19 cellular contexts compared by ENCODE assay signal in genomic region chr13:80428344-80429096, GRCh38.
"Had no signal": no experiment of that assay in that cellular context is flagged by ENCODE, and none has a peak within 500 bp of the region (broad histone marks: within the 10 kb centered on the region; RNA-seq: fewer than 3 reads in every experiment).

No MANE protein-coding gene starts in this region.

- H3K27ac ChIP-seq: epithelial cell of prostate, foreskin keratinocyte, left lung, prostate gland had no signal

- H3K4me1 Mint-ChIP-seq: activated CD4-positive, alpha-beta T cell treated with anti-CD3 and anti-CD28 coated beads, Interleukin-2, amount 10 ng/mL, durations not matched to agents 7 days and 5 days; activated naive CD8-positive, alpha-beta T cell treated with anti-CD3 and anti-CD28 coated beads, Interleukin-2, amount 50 U/mL, for 24 hours; brain; endodermal cell had no signal

- H3K36me3 ChIP-seq: left lung, prostate gland had no signal

- H3K27me3 Mint-ChIP-seq: activated CD4-positive, alpha-beta T cell treated with anti-CD3 and anti-CD28 coated beads, Interleukin-2, amount 10 ng/mL, durations not matched to agents 7 days and 5 days; activated naive CD8-positive, alpha-beta T cell treated with anti-CD3 and anti-CD28 coated beads, Interleukin-2, amount 50 U/mL, for 24 hours had no signal

- ATAC-seq: activated naive CD8-positive, alpha-beta T cell treated with anti-CD3 and anti-CD28 coated beads, Interleukin-2, amount 50 U/mL, for 24 hours; activated T-cell treated with anti-CD3 and anti-CD28 coated beads, Interleukin-2, amount 50 U/mL, for 4 hours; foreskin keratinocyte; left lung; right cardiac atrium had no signal

- H3K27me3 ChIP-seq: foreskin keratinocyte, left lung, tibial nerve had no signal

- H3K4me1 ChIP-seq: foreskin keratinocyte, left lung, prostate gland had no signal

- H3K9me3 ChIP-seq: prostate gland had no signal

- H3K4me3 ChIP-seq: left lung, prostate gland, tibial nerve had no signal

- DNase-seq: activated CD4-positive, alpha-beta T cell treated with anti-CD3 and anti-CD28 coated beads, Interleukin-2, amount 10 ng/mL, durations not matched to agents 7 days and 5 days; activated CD8-positive, alpha-beta memory T cell treated with anti-CD3 and anti-CD28 coated beads, Interleukin-2, amount 50 U/mL, for 4 hours; activated naive CD4-positive, alpha-beta T cell treated with anti-CD3 and anti-CD28 coated beads for 36 hours; activated naive CD8-positive, alpha-beta T cell treated with anti-CD3 and anti-CD28 coated beads, Interleukin-2, amount 50 U/mL, for 24 hours; activated T-cell treated with anti-CD3 and anti-CD28 coated beads, Interleukin-2, amount 50 U/mL, for 4 hours; anterior cingulate cortex; caudate nucleus; endodermal cell; foreskin keratinocyte; hypothalamus; left lung; right cardiac atrium; stimulated activated CD4-positive, alpha-beta T cell treated with anti-CD3 and anti-CD28 coated beads, Interleukin-2, amount 100 ng/mL, for 24 hours; stimulated activated naive CD4-positive, alpha-beta T cell treated with Interleukin-2 at 50 U/mL for 16 hours had no signal

- H3K4me3 Mint-ChIP-seq: activated CD4-positive, alpha-beta T cell treated with anti-CD3 and anti-CD28 coated beads, Interleukin-2, amount 10 ng/mL, durations not matched to agents 7 days and 5 days; activated naive CD4-positive, alpha-beta T cell treated with anti-CD3 and anti-CD28 coated beads for 36 hours; activated naive CD8-positive, alpha-beta T cell treated with anti-CD3 and anti-CD28 coated beads, Interleukin-2, amount 50 U/mL, for 24 hours; activated T-cell treated with anti-CD3 and anti-CD28 coated beads, Interleukin-2, amount 50 U/mL, for 4 hours; brain; endodermal cell; T-helper 2 cell treated with Interferon-gamma antibody and Interleukin-4, amounts not matched to agents 5 μg/mL and 100 μg/mL, for 36 hours had no signal

- H3K27ac Mint-ChIP-seq: activated CD4-positive, alpha-beta T cell treated with anti-CD3 and anti-CD28 coated beads, Interleukin-2, amount 10 ng/mL, durations not matched to agents 7 days and 5 days; activated naive CD4-positive, alpha-beta T cell treated with anti-CD3 and anti-CD28 coated beads for 36 hours; activated naive CD8-positive, alpha-beta T cell treated with anti-CD3 and anti-CD28 coated beads, Interleukin-2, amount 50 U/mL, for 24 hours; brain; endodermal cell; T-helper 2 cell treated with Interferon-gamma antibody and Interleukin-4, amounts not matched to agents 5 μg/mL and 100 μg/mL, for 36 hours had no signal
